ENCODE assay signal across 29 cellular contexts in genomic region chr5:35878079-35878478, GRCh38. TPM values are rescaled to one million over a fixed set of nuclear protein-coding genes. Genes with fewer than 3 reads are reported as not detected.
DNase-seq lines count a peak whose midpoint lies in the region; ATAC-seq, FAIRE-seq and TF ChIP-seq lines count a peak whose summit lies in the region.
"Had no signal": no experiment of that assay in that cellular context is flagged by ENCODE, and none has a peak within 500 bp of the region (broad histone marks: within the 10 kb centered on the region; RNA-seq: fewer than 3 reads in every experiment).

No MANE protein-coding gene starts in this region.

- H3K27me3 ChIP-seq in ACC112 (ENCODE audit: insufficient read depth, low read length) (no peaks in the 10 kb centered on the region), astrocyte (ENCODE audit: insufficient read depth, low read length) (no peaks in the 10 kb centered on the region)
- H3K27me3 ChIP-seq in BLaER1 treated with 17β-estradiol and CSF1 and Interleukin-3, amounts not matched to agents 10 nM and 100 nM = no peaks in the 10 kb centered on the region
- H3K27me3 ChIP-seq: cardiac muscle cell, esophagus muscularis mucosa, foreskin keratinocyte, pancreas had no signal

- no peak overlapping the region for H3K4me3 ChIP-seq in ACC112 (ENCODE audit: low read depth, low read length)
- no peak overlapping the region for H3K4me3 ChIP-seq in BLaER1 treated with 17β-estradiol and CSF1 and Interleukin-3, amounts not matched to agents 10 nM and 100 nM
- no peak overlapping the region for H3K4me3 ChIP-seq in astrocyte (ENCODE audit: insufficient read depth, low read depth, low read length)
- H3K4me3 ChIP-seq: cardiac muscle cell, esophagus muscularis mucosa, lung, mucosa of descending colon, pancreas had no signal

- H3K4me2 ChIP-seq in BLaER1 treated with 17β-estradiol and CSF1 and Interleukin-3, amounts not matched to agents 10 nM and 100 nM = peak overlapping the region; percentile 58 to 97 (median 89); a peak in 20 of 22 replicates
- H3K4me2 ChIP-seq in astrocyte (ENCODE audit: low read length) = no peak overlapping the region

- no peak overlapping the region for H3K4me3 Mint-ChIP-seq in activated CD4-positive, alpha-beta memory T cell treated with anti-CD3 and anti-CD28 coated beads for 36 hours
- no peak overlapping the region for H3K4me3 Mint-ChIP-seq in astrocyte (ENCODE audit: unreplicated experiment)
- H3K4me3 Mint-ChIP-seq: endodermal cell, nephron progenitor cell had no signal

- FAIRE-seq in astrocyte (lab: Jason Lieb, UNC) = no peak
- FAIRE-seq: G401.6, H1, pancreas, small intestine, TTC549 had no signal

- H2AFZ ChIP-seq in ACC112 (ENCODE audit: low read length, unreplicated experiment) (no peak overlapping the region), astrocyte (ENCODE audit: low read depth, low read length) (no peak overlapping the region)

- no peaks in the 10 kb centered on the region for H3K9me3 ChIP-seq in BLaER1 treated with 17β-estradiol and CSF1 and Interleukin-3, amounts not matched to agents 10 nM and 100 nM (replicated peaks in 1 of 11)
- no peaks in the 10 kb centered on the region for H3K9me3 ChIP-seq in astrocyte (ENCODE audit: insufficient read depth, low read depth, low read length)
- H3K9me3 ChIP-seq: esophagus muscularis mucosa, mucosa of descending colon, pancreas had no signal

- TF ChIP-seq CTCF in astrocyte (IDR thresholded peaks at IDR 0.05; ENCODE audit: insufficient read depth, low read depth, low read length) = no peak

- CTCF ChIA-PET in activated CD4-positive, alpha-beta memory T cell treated with anti-CD3 and anti-CD28 coated beads for 36 hours (lab: Charles Lee) = interaction anchor here (0.9 kb wide), 1 partner anchor 12 kb away, joined by 3 read pairs; no protein-coding TSS in a partner anchor

- intact Hi-C loops in activated CD4-positive, alpha-beta memory T cell treated with anti-CD3 and anti-CD28 coated beads for 36 hours (cut with micrococcal nuclease) = no loop called here

- H3K9ac ChIP-seq in BLaER1 treated with 17β-estradiol and CSF1 and Interleukin-3, amounts not matched to agents 10 nM and 100 nM = peak overlapping the region in 3 of 11 experiments; percentile 14 to 59 (median 30); a peak in 3 of 22 replicates
- no peak overlapping the region for H3K9ac ChIP-seq in astrocyte (ENCODE audit: low read length)

- no peak for DNase-seq in activated CD4-positive, alpha-beta memory T cell treated with anti-CD3 and anti-CD28 coated beads for 36 hours
- DNase-seq in astrocyte (ENCODE audit: low read depth) (no peak), iPS-NIHi11 (ENCODE audit: low spot score) (no peak), mesenteric fat pad (ENCODE audit: low spot score) (no peak)
- DNase-seq: activated CD4-positive, CD25-positive, alpha-beta regulatory T cell treated with anti-CD3 and anti-CD28 coated beads, Interleukin-2, amount 50 U/mL, for 72 hours; activated effector memory CD4-positive, alpha-beta T cell treated with anti-CD3 and anti-CD28 coated beads, Interleukin-2, amount 50 U/mL, for 16 hours; aorta; DMS53; endodermal cell; foreskin keratinocyte; mucosa of descending colon; NCI-H1417 treated with DMSO at 0.1 percent for 48 hours; NCI-H2081; NCI-H2227 treated with DMSO at 0.1 percent for 48 hours; NCI-H69; nephron progenitor cell; pancreas; small intestine; stimulated activated CD4-positive, alpha-beta T cell treated with anti-CD3 and anti-CD28 coated beads, Interleukin-1b, Interleukin-23, amount 100 ng/mL, for 48 hours had no signal

- no peak for ATAC-seq in GM21576 (IDR thresholded peaks at IDR 0.05; ENCODE audit: unreplicated experiment)
- ATAC-seq: foreskin keratinocyte, mucosa of descending colon, pancreas had no signal

- peaks cover 85% of the 10 kb centered on the region for H3K4me1 Mint-ChIP-seq in activated CD4-positive, alpha-beta memory T cell treated with anti-CD3 and anti-CD28 coated beads for 36 hours (ENCODE audit: low read depth)
- peaks cover 35% of the 10 kb centered on the region for H3K4me1 Mint-ChIP-seq in astrocyte (ENCODE audit: low read depth, unreplicated experiment)
- H3K4me1 Mint-ChIP-seq: nephron progenitor cell had no signal

- H3K4me1 ChIP-seq in ACC112 (ENCODE audit: control insufficient read depth, insufficient read depth, low read length, unreplicated experiment) (peaks cover 23% of the 10 kb centered on the region), astrocyte (ENCODE audit: insufficient read depth, low read length) (peaks cover 2% of the 10 kb centered on the region)
- H3K4me1 ChIP-seq in BLaER1 treated with 17β-estradiol and CSF1 and Interleukin-3, amounts not matched to agents 10 nM and 100 nM = peaks cover 77 to 100% (median 100%) of the 10 kb centered on the region in 10 experiments
- H3K4me1 ChIP-seq: esophagus muscularis mucosa, foreskin keratinocyte, pancreas had no signal

- H3K36me3 ChIP-seq in ACC112 (ENCODE audit: insufficient read depth, low read length) (peaks cover 44% of the 10 kb centered on the region; the same call in 1 of the 2 replicates), astrocyte (ENCODE audit: insufficient read depth, low read length) (no peaks in the 10 kb centered on the region)
- H3K36me3 ChIP-seq in BLaER1 treated with 17β-estradiol and CSF1 and Interleukin-3, amounts not matched to agents 10 nM and 100 nM = peaks cover 11 to 85% (median 67%) of the 10 kb centered on the region in 11 experiments; a peak in 20 of 22 replicates
- H3K36me3 ChIP-seq: cardiac muscle cell, esophagus muscularis mucosa, pancreas had no signal

- H3K9me3 Mint-ChIP-seq in activated CD4-positive, alpha-beta memory T cell treated with anti-CD3 and anti-CD28 coated beads for 36 hours = no peaks in the 10 kb centered on the region
- no peaks in the 10 kb centered on the region for H3K9me3 Mint-ChIP-seq in astrocyte (ENCODE audit: unreplicated experiment)
- H3K9me3 Mint-ChIP-seq: endodermal cell, nephron progenitor cell had no signal

- peak overlapping the region; percentile 80 for H3K27ac Mint-ChIP-seq in activated CD4-positive, alpha-beta memory T cell treated with anti-CD3 and anti-CD28 coated beads for 36 hours
- H3K27ac Mint-ChIP-seq in astrocyte (ENCODE audit: unreplicated experiment) = peak overlapping the region; percentile 56
- H3K27ac Mint-ChIP-seq: endodermal cell, nephron progenitor cell had no signal

- H3K27ac ChIP-seq in ACC112 (ENCODE audit: low read depth, low read length) = peak overlapping the region; percentile 73
- H3K27ac ChIP-seq in BLaER1 treated with 17β-estradiol and CSF1 and Interleukin-3, amounts not matched to agents 10 nM and 100 nM = peak overlapping the region in 9 of 11 experiments; percentile 46 to 99 (median 95); a peak in 14 of 22 replicates
- no peak overlapping the region for H3K27ac ChIP-seq in astrocyte (ENCODE audit: low read depth, low read length)
- H3K27ac ChIP-seq: cardiac muscle cell, esophagus muscularis mucosa, foreskin keratinocyte, HL-60, pancreas had no signal

- peaks cover 59% of the 10 kb centered on the region for H3K36me3 Mint-ChIP-seq in activated CD4-positive, alpha-beta memory T cell treated with anti-CD3 and anti-CD28 coated beads for 36 hours
- H3K36me3 Mint-ChIP-seq in astrocyte (ENCODE audit: low read depth, unreplicated experiment) = peaks cover 6% of the 10 kb centered on the region

- H3K79me2 ChIP-seq in ACC112 (ENCODE audit: control insufficient read depth, insufficient read depth, low read length, unreplicated experiment) = no peaks in the 10 kb centered on the region
- H3K79me2 ChIP-seq in astrocyte (ENCODE audit: insufficient read depth, low read length) = no peaks in the 10 kb centered on the region

- peaks cover 0 to 19% (median 0%) of the 10 kb centered on the region in 11 experiments; a peak in 3 of 22 replicates for H4K20me1 ChIP-seq in BLaER1 treated with 17β-estradiol and CSF1 and Interleukin-3, amounts not matched to agents 10 nM and 100 nM
- H4K20me1 ChIP-seq in astrocyte (ENCODE audit: insufficient read depth, low read length) = no peaks in the 10 kb centered on the region

- POLR2A ChIA-PET in activated CD4-positive, alpha-beta memory T cell treated with anti-CD3 and anti-CD28 coated beads for 36 hours (lab: Charles Lee) = no interaction called here

- no peaks in the 10 kb centered on the region for H3K27me3 Mint-ChIP-seq in activated CD4-positive, alpha-beta memory T cell treated with anti-CD3 and anti-CD28 coated beads for 36 hours
- H3K27me3 Mint-ChIP-seq in astrocyte (ENCODE audit: low read depth, unreplicated experiment) = no peaks in the 10 kb centered on the region

RNA-seq across cellular contexts. Expression of gene IL7R, which starts 21.4 kb away (rescaled TPM):
- total RNA-seq in activated CD4-positive, alpha-beta memory T cell treated with anti-CD3 and anti-CD28 coated beads for 36 hours = 100 to 1,000 TPM; 163 to 169 TPM
- 5.6 and 10.8 TPM in 2 replicates for total RNA-seq in astrocyte
- total RNA-seq in mesenteric fat pad = 5.2 TPM
- total RNA-seq: cardiac muscle cell, H1 had no signal

Comparison
In these comparisons a context has a peak if more than half of its experiments do, and no peak if none do; other contexts are left out.
1. RNA of gene IL7R, which starts 21.4 kb away (total RNA-seq): 163 to 169 TPM in activated CD4-positive, alpha-beta memory T cell treated with anti-CD3 and anti-CD28 coated beads for 36 hours; 5.6 to 10.8 TPM in astrocyte and 5.2 TPM in mesenteric fat pad (single experiment); every median in the first group is over 10 times any median in the second.